Comparison of ENCODE assay signal across 1 cellular context in the genomic region with DNA sequence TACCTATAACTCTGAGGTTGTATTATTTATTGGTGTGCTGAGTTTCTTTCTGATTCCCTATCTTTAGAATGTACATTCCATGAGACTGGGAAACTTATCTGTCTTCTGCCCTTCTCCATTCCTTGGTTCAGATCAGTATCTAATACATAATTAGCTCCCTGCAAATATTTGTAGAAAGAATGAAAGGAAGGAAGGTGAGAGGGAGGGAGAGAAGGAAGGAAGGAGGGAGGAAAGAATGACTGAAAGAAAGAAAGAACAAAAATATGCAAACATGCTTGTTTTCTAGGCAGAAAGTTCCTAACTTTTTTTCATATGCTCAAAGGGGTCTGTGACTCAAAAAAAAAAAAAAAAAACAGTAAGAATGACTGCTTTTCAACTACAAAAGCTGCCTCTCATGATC.
TF ChIP-seq lines count a peak whose summit lies in the region.

No MANE protein-coding gene starts in this region.

TF ChIP-seq in HCT116, 20 proteins besides CTCF, POLR2A, EP300 and RAD21 (continued from another document):
- TF ChIP-seq, protein P1, sequence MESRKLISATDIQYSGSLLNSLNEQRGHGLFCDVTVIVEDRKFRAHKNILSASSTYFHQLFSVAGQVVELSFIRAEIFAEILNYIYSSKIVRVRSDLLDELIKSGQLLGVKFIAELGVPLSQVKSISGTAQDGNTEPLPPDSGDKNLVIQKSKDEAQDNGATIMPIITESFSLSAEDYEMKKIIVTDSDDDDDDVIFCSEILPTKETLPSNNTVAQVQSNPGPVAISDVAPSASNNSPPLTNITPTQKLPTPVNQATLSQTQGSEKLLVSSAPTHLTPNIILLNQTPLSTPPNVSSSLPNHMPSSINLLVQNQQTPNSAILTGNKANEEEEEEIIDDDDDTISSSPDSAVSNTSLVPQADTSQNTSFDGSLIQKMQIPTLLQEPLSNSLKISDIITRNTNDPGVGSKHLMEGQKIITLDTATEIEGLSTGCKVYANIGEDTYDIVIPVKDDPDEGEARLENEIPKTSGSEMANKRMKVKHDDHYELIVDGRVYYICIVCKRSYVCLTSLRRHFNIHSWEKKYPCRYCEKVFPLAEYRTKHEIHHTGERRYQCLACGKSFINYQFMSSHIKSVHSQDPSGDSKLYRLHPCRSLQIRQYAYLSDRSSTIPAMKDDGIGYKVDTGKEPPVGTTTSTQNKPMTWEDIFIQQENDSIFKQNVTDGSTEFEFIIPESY (IDR thresholded peaks at IDR 0.05; ENCODE audit: extremely low read depth, insufficient replicate concordance, low read length) = no peak
- no peak for TF ChIP-seq FOSL1 (IDR thresholded peaks at IDR 0.05; ENCODE audit: low read depth)
- TF ChIP-seq, protein P2, sequence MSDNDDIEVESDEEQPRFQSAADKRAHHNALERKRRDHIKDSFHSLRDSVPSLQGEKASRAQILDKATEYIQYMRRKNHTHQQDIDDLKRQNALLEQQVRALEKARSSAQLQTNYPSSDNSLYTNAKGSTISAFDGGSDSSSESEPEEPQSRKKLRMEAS (IDR thresholded peaks at IDR 0.05) = no peak
